8 cellular contexts compared by ENCODE assay signal in the genomic region with DNA sequence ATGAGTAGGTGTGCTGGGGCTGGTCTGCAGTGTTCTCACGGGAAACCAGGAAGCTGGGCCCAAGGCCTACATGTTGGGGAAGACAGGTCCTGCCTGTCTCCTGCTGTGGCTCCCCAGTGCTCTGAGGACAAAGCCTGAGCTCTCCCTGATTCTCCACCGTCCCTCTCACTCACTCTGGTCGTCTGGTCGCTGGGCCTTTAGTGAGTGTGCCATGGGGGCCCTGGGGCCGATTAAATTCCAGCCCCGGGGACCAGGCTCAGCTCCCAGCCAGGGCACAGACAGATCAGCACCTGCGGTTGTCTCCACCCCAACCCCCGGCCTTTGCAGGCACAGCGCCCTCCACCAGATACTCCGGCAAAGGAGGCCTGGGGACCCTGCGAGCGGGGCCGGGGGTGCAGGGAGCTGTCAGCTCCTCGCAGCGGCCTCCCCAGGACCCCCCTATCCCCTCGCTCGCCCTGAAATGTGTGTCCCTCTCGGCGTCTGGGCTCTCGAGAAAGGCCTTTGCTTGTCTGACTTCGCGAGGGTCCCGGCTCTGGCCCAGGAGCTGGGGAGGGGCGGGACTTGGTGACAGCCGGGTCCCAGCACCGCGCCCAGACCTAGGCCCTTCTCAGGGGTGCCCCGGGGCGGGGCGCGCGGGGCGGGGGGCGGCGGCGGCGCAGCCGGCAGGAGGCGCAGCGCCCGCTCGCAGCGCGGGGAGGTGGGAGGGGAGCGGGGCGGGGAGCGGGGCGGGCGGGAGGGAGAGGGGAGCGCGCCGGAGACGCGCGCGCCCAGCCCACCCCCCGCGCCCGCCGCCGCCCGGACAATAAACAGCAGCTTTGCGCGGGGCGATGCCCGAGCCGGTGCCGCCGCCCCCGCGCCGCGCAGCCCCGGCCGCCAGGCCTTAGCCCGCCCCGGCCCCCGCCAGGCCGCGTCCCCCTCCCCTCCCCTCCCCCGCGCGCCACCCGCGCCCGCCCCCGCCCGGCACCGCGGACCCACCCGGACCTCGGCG. TPM values are rescaled to one million over a fixed set of nuclear protein-coding genes. Genes with fewer than 3 reads are reported as not detected.
DNase-seq lines count a peak whose midpoint lies in the region; ATAC-seq lines count a peak whose summit lies in the region.

A gene with protein sequence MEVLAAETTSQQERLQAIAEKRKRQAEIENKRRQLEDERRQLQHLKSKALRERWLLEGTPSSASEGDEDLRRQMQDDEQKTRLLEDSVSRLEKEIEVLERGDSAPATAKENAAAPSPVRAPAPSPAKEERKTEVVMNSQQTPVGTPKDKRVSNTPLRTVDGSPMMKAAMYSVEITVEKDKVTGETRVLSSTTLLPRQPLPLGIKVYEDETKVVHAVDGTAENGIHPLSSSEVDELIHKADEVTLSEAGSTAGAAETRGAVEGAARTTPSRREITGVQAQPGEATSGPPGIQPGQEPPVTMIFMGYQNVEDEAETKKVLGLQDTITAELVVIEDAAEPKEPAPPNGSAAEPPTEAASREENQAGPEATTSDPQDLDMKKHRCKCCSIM (plus strand): TSS at position 782 of the 988 bp plus-strand sequence. CDS start 212 bp downstream, outside the sequence.

- DNase-seq in ELF-1 (ENCODE audit: low read depth, low spot score) (peak; percentile 41), SK-MEL-5 (ENCODE audit: low read depth, low spot score) (peak; percentile 17), Right ventricle myocardium superior (peak; percentile 59), posterior vena cava (ENCODE audit: low spot score) (no peak), NCI-H82 (lab: John Stamatoyannopoulos, UW) (no peak), NCI-H2107 (lab: John Stamatoyannopoulos, UW) (no peak)
- no peak for DNase-seq in activated CD4-positive, alpha-beta T cell treated with anti-CD3 and anti-CD28 coated beads, Interleukin-2, amount 50 U/mL, for 48 hours
- no peak for DNase-seq in activated CD8-positive, alpha-beta memory T cell treated with anti-CD3 and anti-CD28 coated beads for 24 hours

- ATAC-seq in Right ventricle myocardium superior (ENCODE audit: poor library complexity), result peak; percentile 30

- intact Hi-C loops in Right ventricle myocardium superior (cut with DNase I) (no loop called here), posterior vena cava (cut with DNase I) (no loop called here)

- in situ Hi-C loops in SK-MEL-5 (cut with HindIII; ENCODE audit: low pct_unique_long_range_greater_than_20kb, low sequenced_read_pairs), result no loop called here

RNA-seq across cellular contexts. Expression of the gene that starts here (rescaled TPM):
- 4.0 and 4.3 TPM in 2 replicates for total RNA-seq in SK-MEL-5 (2014; rRNA removed; shearing (Covaris generic))
- 8.3 and 12.8 TPM in 2 replicates for polyA plus RNA-seq in SK-MEL-5 (2015; cell fraction: cytosol; rRNA removed)
- polyA plus RNA-seq in SK-MEL-5 (2015; cell fraction: nucleus; rRNA removed), result 5.1 and 7.3 TPM in 2 replicates
- total RNA-seq in Right ventricle myocardium superior (32.9 TPM), posterior vena cava (100 to 1,000 TPM in 1 of 2 donors, 10 to 100 TPM in 1; 89.6 to 128 TPM)

Comparison
In these comparisons a context has a peak if more than half of its experiments do, and no peak if none do; other contexts are left out.
1. DNase-seq: peak in ELF-1 (single experiment), SK-MEL-5 (single experiment) and Right ventricle myocardium superior (single experiment); none in posterior vena cava (single experiment), activated CD4-positive, alpha-beta T cell treated with anti-CD3 and anti-CD28 coated beads, Interleukin-2, amount 50 U/mL, for 48 hours (0 of 2), activated CD8-positive, alpha-beta memory T cell treated with anti-CD3 and anti-CD28 coated beads for 24 hours (single experiment), NCI-H82 (single experiment) and NCI-H2107 (single experiment).